In genomic region chr11:8649361-8649760, GRCh38 we compare ENCODE assay signal across 19 cellular contexts. TPM values are rescaled to one million over a fixed set of nuclear protein-coding genes. Genes with fewer than 3 reads are reported as not detected.
A peak's percentile ranks its signal among the peaks of the same experiment; 100 is the strongest.
DNase-seq lines count a peak whose midpoint lies in the region; ATAC-seq, FAIRE-seq and TF ChIP-seq lines count a peak whose summit lies in the region.
"Had no signal": no experiment of that assay in that cellular context is flagged by ENCODE, and none has a peak within 500 bp of the region (broad histone marks: within the 10 kb centered on the region; RNA-seq: fewer than 3 reads in every experiment).

No MANE protein-coding gene starts in this region.

- H2AFZ ChIP-seq in K562 (ENCODE audit: low read depth, low read length) = no peak overlapping the region

- no peak overlapping the region for H3K27ac ChIP-seq in K562 (ENCODE audit: extremely low read depth, low read depth, low read length)
- no peak overlapping the region for H3K27ac ChIP-seq in uterus
- H3K27ac ChIP-seq: adrenal gland, dorsolateral prefrontal cortex had no signal

- TF ChIP-seq RAD21 in K562 (CRISPR knock-in tag; conservative IDR thresholded peaks at IDR 0.05 in 1 of 2, IDR thresholded peaks at IDR 0.05 in 1 of 2) = no peak

- no peak for FAIRE-seq in K562 (lab: Jason Lieb, UNC)
- FAIRE-seq: H1, islet of Langerhans, small intestine had no signal

- DNase-seq in AG08396 (ENCODE audit: low spot score) = peak; percentile 58
- peak; percentile 72 for DNase-seq in M059J (ENCODE audit: low read depth)
- no peak for DNase-seq in K562 (ENCODE audit: extremely low read depth in 1 of 4, low spot score in 3 of 4)
- DNase-seq in hepatic stellate cell (ENCODE audit: low spot score) = peak; percentile 82
- no peak for DNase-seq in LoVo (ENCODE audit: low spot score)
- no peak for DNase-seq in uterus
- no peak for DNase-seq in ecto neural progenitor cell (ENCODE audit: low spot score)
- DNase-seq: activated CD4-positive, alpha-beta memory T cell treated with anti-CD3 and anti-CD28 coated beads, Interleukin-2, amount 10 ng/mL, durations not matched to agents 7 days and 5 days; adrenal gland; dorsolateral prefrontal cortex; KG1; NCI-H2029; occipital lobe; SHP77 treated with DMSO at 0.1 percent for 48 hours; small intestine; T1000 had no signal

- intact Hi-C loops in K562 (cut with micrococcal nuclease) = no loop called here
- intact Hi-C loops in uterus (cut with DNase I; ENCODE audit: low total_unique reads) = no loop called here

- CTCF ChIA-PET in K562 (lab: Yijun Ruan, JAX; ENCODE audit: low intra/inter-chr PET ratio) = no interaction called here

- WGBS in K562 (ENCODE audit: insufficient coverage, low coverage, missing lambda C conversion rate) = 62% methylated on average over 2 of the region's 2 CpGs

- H3K36me3 ChIP-seq in K562 (ENCODE audit: control insufficient read depth, insufficient read depth, low read length) (peaks cover 25% of the 10 kb centered on the region; the same call in 2 of the 3 replicates), uterus (no peaks in the 10 kb centered on the region)

- H3K4me2 ChIP-seq in K562 (ENCODE audit: insufficient read depth, low read length) = no peak overlapping the region

- H3K4me3 ChIP-seq in K562 (no peak overlapping the region), uterus (no peak overlapping the region)
- H3K4me3 ChIP-seq: adrenal gland, dorsolateral prefrontal cortex had no signal

- POLR2A ChIA-PET in K562 (lab: Yijun Ruan, JAX) = interaction anchor here (0.9 to 1.3 kb wide), 2 partner anchors 11 to 18 kb away, joined by 3 to 4 read pairs; no protein-coding TSS in a partner anchor

- H3K27me3 ChIP-seq in K562 (ENCODE audit: control insufficient read depth in 2 of 2, insufficient read depth in 2 of 2, low read length in 2 of 2) (no peaks in the 10 kb centered on the region), uterus (no peaks in the 10 kb centered on the region)
- H3K27me3 ChIP-seq: adrenal gland, dorsolateral prefrontal cortex had no signal

- no peaks in the 10 kb centered on the region for H3K4me1 ChIP-seq in K562 (replicated peaks in 1 of 2; ENCODE audit: control insufficient read depth in 2 of 2, insufficient read depth in 2 of 2, low read length in 2 of 2)
- H3K4me1 ChIP-seq in uterus = no peaks in the 10 kb centered on the region
- H3K4me1 ChIP-seq: adrenal gland had no signal

- no peaks in the 10 kb centered on the region for H3K9me1 ChIP-seq in K562 (ENCODE audit: control insufficient read depth, insufficient read depth, low read length)

- no peak for TF ChIP-seq EP300 in K562 (IDR thresholded peaks at IDR 0.05; ENCODE audit: low read length)

- no peak overlapping the region; a peak in 1 of 4 replicates for H3K9ac ChIP-seq in K562 (ENCODE audit: insufficient read depth in 1 of 2, low read depth in 2 of 2, low read length in 2 of 2)

- TF ChIP-seq POLR2A in K562 (conservative IDR thresholded peaks at IDR 0.05) (no peak), uterus (IDR thresholded peaks at IDR 0.05) (no peak)

- H3K9me3 ChIP-seq in K562 (replicated peaks; ENCODE audit: control insufficient read depth, insufficient read depth, low read depth, low read length) (no peaks in the 10 kb centered on the region), uterus (no peaks in the 10 kb centered on the region)
- H3K9me3 ChIP-seq: adrenal gland had no signal

- ATAC-seq in K562 = no peak
- ATAC-seq in HG02852 (IDR thresholded peaks at IDR 0.05; ENCODE audit: unreplicated experiment) = no peak

- in situ Hi-C loops in K562 (cut with MboI) = no loop called here

- no peaks in the 10 kb centered on the region for H3K79me2 ChIP-seq in K562 (ENCODE audit: control insufficient read depth, insufficient read depth, low read length)

- no peak for TF ChIP-seq CTCF in K562 (IDR thresholded peaks at IDR 0.05 in 2 of 3, conservative IDR thresholded peaks at IDR 0.05 in 1 of 3; ENCODE audit: insufficient read depth in 2 of 3, low read depth in 1 of 3, low read length in 3 of 3)
- TF ChIP-seq CTCF in uterus (IDR thresholded peaks at IDR 0.05) = no peak

- H4K20me1 ChIP-seq in K562 (replicated peaks; ENCODE audit: control insufficient read depth, insufficient read depth, low read length) = no peaks in the 10 kb centered on the region

- no TSS peak for BruUV-seq in K562 (replicated peaks; lab: Mats Ljungman, UMichigan)

TF ChIP-seq in K562, 482 proteins besides CTCF, POLR2A, EP300 and RAD21 (continues in another document):
- TF ChIP-seq BCL6 (CRISPR knock-in tag; IDR thresholded peaks at IDR 0.05) (no peak), ZNF253 (CRISPR knock-in tag; conservative IDR thresholded peaks at IDR 0.05) (no peak), NFYB (IDR thresholded peaks at IDR 0.05; ENCODE audit: extremely low read depth, insufficient read length) (no peak), GATAD2B (IDR thresholded peaks at IDR 0.05; ENCODE audit: borderline replicate concordance) (no peak)

RNA-seq across cellular contexts. Expression of gene TRIM66, which starts 33.1 kb away (rescaled TPM):
- 2.2 and 4.1 TPM in 2 replicates for total RNA-seq in M059J (2014; rRNA removed; shearing (Covaris generic))
- 100 and 148 TPM in 2 replicates for total RNA-seq in K562 (2011; cell fraction: chromatin; rRNA removed; ENCODE audit: low replicate concordance)
- 31.2 and 37.6 TPM in 2 replicates for total RNA-seq in K562 (2011; cell fraction: nucleolus; rRNA removed)
- total RNA-seq in K562 (2011; cell fraction: nucleoplasm; rRNA removed) = 33.7 and 43.8 TPM in 2 replicates
- 1.9 and 4.6 TPM in 2 replicates for total RNA-seq in K562 (2014; rRNA removed)
- total RNA-seq in K562 (2014; rRNA removed; fragmentation: Illumina TruSeq; extraction: Trizol) = 5.4 and 8.1 TPM in 2 replicates
- 4.1 and 4.9 TPM in 2 replicates for total RNA-seq in K562 (2015; rRNA removed; fragmentation: Illumina TruSeq; extraction: Trizol)
- 5.9 and 6.7 TPM in 2 replicates for total RNA-seq in K562 (2021)
- 7.3 and 9.0 TPM in 2 replicates for polyA plus RNA-seq in K562 (2011; rRNA removed)
- 2.8 and 4.2 TPM in 2 replicates for polyA plus RNA-seq in K562 (2011; cell fraction: cytosol; rRNA removed)
- polyA plus RNA-seq in K562 (2011; cell fraction: nucleus; rRNA removed) = 26.4 and 34.2 TPM in 2 replicates
- polyA plus RNA-seq in K562 (2012) = 3.8 and 6.0 TPM in 2 replicates
- polyA plus RNA-seq in K562 (2014; fragmentation: Illumina TruSeq; extraction: Trizol) = 4.5 and 4.9 TPM in 2 replicates
- polyA plus RNA-seq in K562 (2014; fragmentation: Nextera tagmentation; extraction: Ambion mirVana) = 1 to 10 TPM; 1.1 to 1.2 TPM
- 5.1 and 6.7 TPM in 2 replicates for polyA plus RNA-seq in K562 (2014; rRNA removed)
- polyA minus RNA-seq in K562 (2011; rRNA and poly(A)+ RNA removed) = 25.1 and 26.9 TPM in 2 replicates
- polyA minus RNA-seq in K562 (2011; cell fraction: cytosol; rRNA and poly(A)+ RNA removed) = 3.0 TPM in 2 replicates
- polyA minus RNA-seq in K562 (2011; cell fraction: nucleus; rRNA and poly(A)+ RNA removed) = 16.6 and 19.3 TPM in 2 replicates
- total RNA-seq in uterus = 10 to 100 TPM in 2 of 4 donors, 1 to 10 TPM in 2; 7.4 to 18.2 (median 10.5) TPM

RNA-seq across cellular contexts. Expression of gene RPL27A, which starts 33.2 kb away (rescaled TPM):
- total RNA-seq in M059J (2014; rRNA removed; shearing (Covaris generic)) = 728 and 753 TPM in 2 replicates
- total RNA-seq in K562 (2011; cell fraction: chromatin; rRNA removed; ENCODE audit: low replicate concordance) = 560 and 600 TPM in 2 replicates
- 526 and 569 TPM in 2 replicates for total RNA-seq in K562 (2011; cell fraction: nucleolus; rRNA removed)
- total RNA-seq in K562 (2011; cell fraction: nucleoplasm; rRNA removed) = 1,166 and 1,811 TPM in 2 replicates
- 2,206 and 2,540 TPM in 2 replicates for total RNA-seq in K562 (2014; rRNA removed)
- total RNA-seq in K562 (2014; rRNA removed; fragmentation: Illumina TruSeq; extraction: Trizol) = 2,267 and 2,674 TPM in 2 replicates
- total RNA-seq in K562 (2015; rRNA removed; fragmentation: Illumina TruSeq; extraction: Trizol) = 2,745 and 2,768 TPM in 2 replicates
- 1,153 and 1,212 TPM in 2 replicates for total RNA-seq in K562 (2021)
- polyA plus RNA-seq in K562 (2011; rRNA removed) = 1,586 and 1,654 TPM in 2 replicates
- polyA plus RNA-seq in K562 (2011; cell fraction: cytosol; rRNA removed) = 1,514 and 1,625 TPM in 2 replicates
- polyA plus RNA-seq in K562 (2011; cell fraction: nucleus; rRNA removed) = 535 and 616 TPM in 2 replicates
- 1,939 and 1,982 TPM in 2 replicates for polyA plus RNA-seq in K562 (2012)
- polyA plus RNA-seq in K562 (2014; fragmentation: Illumina TruSeq; extraction: Trizol) = 3,464 and 4,241 TPM in 2 replicates
- polyA plus RNA-seq in K562 (2014; fragmentation: Nextera tagmentation; extraction: Ambion mirVana) = 100 to 1,000 TPM; 790 to 918 TPM
- 3,280 and 3,385 TPM in 2 replicates for polyA plus RNA-seq in K562 (2014; rRNA removed)
- polyA minus RNA-seq in K562 (2011; rRNA and poly(A)+ RNA removed) = 710 and 903 TPM in 2 replicates
- polyA minus RNA-seq in K562 (2011; cell fraction: cytosol; rRNA and poly(A)+ RNA removed) = 532 and 573 TPM in 2 replicates
- 291 and 482 TPM in 2 replicates for polyA minus RNA-seq in K562 (2011; cell fraction: nucleus; rRNA and poly(A)+ RNA removed)
- 1,000 to 10,000 TPM in 2 of 4 donors, 100 to 1,000 TPM in 2; 505 to 3,151 (median 1,895) TPM for total RNA-seq in uterus

RNA-seq across cellular contexts. Expression of gene STK33, which starts 55.3 kb away (rescaled TPM):
- total RNA-seq in M059J (2014; rRNA removed; shearing (Covaris generic)) = 5.7 and 14.3 TPM in 2 replicates
- not detected in 2 replicates for total RNA-seq in K562 (2011; cell fraction: chromatin; rRNA removed; ENCODE audit: low replicate concordance)
- not detected in 2 replicates for total RNA-seq in K562 (2011; cell fraction: nucleolus; rRNA removed)
- total RNA-seq in K562 (2011; cell fraction: nucleoplasm; rRNA removed) = not detected in 2 replicates
- total RNA-seq in K562 (2014; rRNA removed) = not detected in 2 replicates
- total RNA-seq in K562 (2014; rRNA removed; fragmentation: Illumina TruSeq; extraction: Trizol) = not detected in 2 replicates
- not detected in 2 replicates for total RNA-seq in K562 (2015; rRNA removed; fragmentation: Illumina TruSeq; extraction: Trizol)
- total RNA-seq in K562 (2021) = not detected in 2 replicates
- polyA plus RNA-seq in K562 (2011; rRNA removed) = 0.05 TPM in 1 of 2 replicates, not detected in the other
- not detected in 2 replicates for polyA plus RNA-seq in K562 (2011; cell fraction: cytosol; rRNA removed)
- polyA plus RNA-seq in K562 (2011; cell fraction: nucleus; rRNA removed) = not detected in 2 replicates
- 0.07 TPM in 1 of 2 replicates, not detected in the other for polyA plus RNA-seq in K562 (2012)
- polyA plus RNA-seq in K562 (2014; fragmentation: Illumina TruSeq; extraction: Trizol) = not detected in 2 replicates
- polyA plus RNA-seq in K562 (2014; fragmentation: Nextera tagmentation; extraction: Ambion mirVana) = not detected
- 0.07 TPM in 1 of 2 replicates, not detected in the other for polyA plus RNA-seq in K562 (2014; rRNA removed)
- polyA minus RNA-seq in K562 (2011; rRNA and poly(A)+ RNA removed) = not detected in 2 replicates
- not detected in 2 replicates for polyA minus RNA-seq in K562 (2011; cell fraction: cytosol; rRNA and poly(A)+ RNA removed)
- not detected in 2 replicates for polyA minus RNA-seq in K562 (2011; cell fraction: nucleus; rRNA and poly(A)+ RNA removed)
- total RNA-seq in uterus = 10 to 100 TPM; 12.4 to 30.7 (median 30.2) TPM

Comparison
In these comparisons a context has a peak if more than half of its experiments do, and no peak if none do; other contexts are left out.
1. DNase-seq: peak in AG08396 (single experiment), M059J (single experiment) and hepatic stellate cell (single experiment); none in K562 (0 of 4), LoVo (single experiment), uterus (0 of 2) and ecto neural progenitor cell (single experiment).